9 cellular contexts compared by ENCODE assay signal in genomic region chr17:82414548-82415281, GRCh38. TPM values are rescaled to one million over a fixed set of nuclear protein-coding genes. Genes with fewer than 3 reads are reported as not detected.
DNase-seq lines count a peak whose midpoint lies in the region; ATAC-seq and TF ChIP-seq lines count a peak whose summit lies in the region.
"Had no signal": no experiment of that assay in that cellular context is flagged by ENCODE, and none has a peak within 500 bp of the region (broad histone marks: within the 10 kb centered on the region; RNA-seq: fewer than 3 reads in every experiment).

No MANE protein-coding gene starts in this region.

- H3K27me3 ChIP-seq in colonic mucosa (no peaks in the 10 kb centered on the region), liver (ENCODE audit: control insufficient read depth in 4 of 4, insufficient read depth in 4 of 4, low read length in 3 of 4) (no peaks in the 10 kb centered on the region)

- peak; percentile 78 to 82 for TF ChIP-seq RAD21 in liver (IDR thresholded peaks at IDR 0.05)

- H3K36me3 ChIP-seq in colonic mucosa (no peaks in the 10 kb centered on the region), liver (ENCODE audit: control insufficient read depth in 4 of 4, insufficient read depth in 3 of 4, low read depth in 1 of 4, low read length in 3 of 4) (no peaks in the 10 kb centered on the region)

- 30% methylated on average over 38 of the region's 38 CpGs for WGBS in liver

- peak; percentile 70 for TF ChIP-seq CTCF in GM12873 (IDR thresholded peaks at IDR 0.05; ENCODE audit: insufficient read depth, low read depth, low read length, missing control alignments)
- TF ChIP-seq CTCF in colonic mucosa (IDR thresholded peaks at IDR 0.05) = peak; percentile 69
- TF ChIP-seq CTCF in liver (IDR thresholded peaks at IDR 0.05; ENCODE audit: low read depth, low read length, missing input control) = peak; percentile 42

- ATAC-seq in GM18861 (IDR thresholded peaks at IDR 0.05; ENCODE audit: unreplicated experiment) (no peak), HG03045 (IDR thresholded peaks at IDR 0.05; ENCODE audit: unreplicated experiment) (no peak)

- intact Hi-C loops in colonic mucosa (cut with DNase I) = loop anchor here (1.0 kb wide), 1 partner anchor 63 kb away; no protein-coding TSS in a partner anchor

- H3K9me3 ChIP-seq in colonic mucosa (no peaks in the 10 kb centered on the region), liver (ENCODE audit: control insufficient read depth in 4 of 4, low read length in 3 of 4) (no peaks in the 10 kb centered on the region)

- H3K4me3 ChIP-seq in colonic mucosa (no peak overlapping the region), liver (ENCODE audit: low read depth in 1 of 3, low read length in 3 of 3) (no peak overlapping the region)

- DNase-seq in NCI-H2196 treated with DMSO at 0.1 percent for 48 hours (lab: John Stamatoyannopoulos, UW; ENCODE audit: unreplicated experiment) (peak; percentile 51), colonic mucosa (peak; percentile 69)
- DNase-seq in activated CD4-positive, alpha-beta T cell treated with anti-CD3 and anti-CD28 coated beads, Interleukin-2, amount 50 U/mL, for 24 hours (ENCODE audit: low read depth in 1 of 2, low spot score in 1 of 2) = peak; percentile 49 to 69
- peak; percentile 48 to 77 (median 54) for DNase-seq in stimulated activated CD4-positive, alpha-beta T cell treated with anti-CD3 and anti-CD28 coated beads, TNF-alpha, amount 100 ng/mL, for 48 hours (ENCODE audit: low read depth in 3 of 3)

- H3K4me1 ChIP-seq in colonic mucosa (no peaks in the 10 kb centered on the region), liver (ENCODE audit: control insufficient read depth in 4 of 4, insufficient read depth in 4 of 4, low read length in 3 of 4) (peaks cover 2 to 35% (median 27%) of the 10 kb centered on the region in 4 donors)

- H3K27ac ChIP-seq in colonic mucosa (no peak overlapping the region), liver (ENCODE audit: low read depth in 1 of 2, low read length in 2 of 2) (no peak overlapping the region)

- H3K9ac ChIP-seq in colonic mucosa (ENCODE audit: low read depth in 2 of 2, low read length in 2 of 2) = no peak overlapping the region
- H3K9ac ChIP-seq in liver (ENCODE audit: low read depth in 1 of 2, low read length in 2 of 2) = no peak overlapping the region

TF ChIP-seq in liver, 16 proteins besides CTCF, POLR2A, EP300 and RAD21:
- TF ChIP-seq RXRA (IDR thresholded peaks at IDR 0.05) (peak in 1 of 2 donors; percentile 13), ZBTB33 (IDR thresholded peaks at IDR 0.05) (no peak), REST (IDR thresholded peaks at IDR 0.05) (peak; percentile 100), EGR1 (IDR thresholded peaks at IDR 0.05; ENCODE audit: low read depth in 2 of 2) (no peak)

RNA-seq across cellular contexts. Expression of gene HEXD, which starts 3.4 kb away (rescaled TPM):
- total RNA-seq in colonic mucosa (10 to 100 TPM; 26.3 to 31.4 TPM), liver (10 to 100 TPM in 1 of 2 donors, 1 to 10 TPM in 1; 9.7 to 19.9 TPM)
- 10 to 100 TPM in 1 of 2 donors, 1 to 10 TPM in 1; 5.6 to 14.7 TPM for polyA plus RNA-seq in liver

RNA-seq across cellular contexts. Expression of gene OGFOD3, which starts 3.7 kb away (rescaled TPM):
- total RNA-seq in colonic mucosa = 10 to 100 TPM; 23.3 to 40.8 TPM
- 10 to 100 TPM; 16.1 to 23.2 TPM for total RNA-seq in liver
- polyA plus RNA-seq in liver = 10 to 100 TPM; 15.0 to 20.9 TPM

RNA-seq across cellular contexts. Expression of gene CYBC1, which starts 35.8 kb away (rescaled TPM):
- total RNA-seq in colonic mucosa (10 to 100 TPM; 58.4 to 79.0 TPM), liver (10 to 100 TPM; 25.9 to 44.0 TPM)
- 10 to 100 TPM; 23.2 to 45.6 TPM for polyA plus RNA-seq in liver

RNA-seq across cellular contexts. Expression of gene UTS2R, which starts 43.1 kb away (rescaled TPM):
- total RNA-seq in colonic mucosa = not detected
- total RNA-seq in liver = not detected
- not detected for polyA plus RNA-seq in liver
- polyA plus RNA-seq: esophagus had no signal

RNA-seq across cellular contexts. Expression of gene NARF, which starts 43.8 kb away (rescaled TPM):
- total RNA-seq in colonic mucosa (10 to 100 TPM; 68.7 to 75.5 TPM), liver (10 to 100 TPM; 24.8 to 87.5 TPM)
- polyA plus RNA-seq in liver = 10 to 100 TPM; 19.8 to 27.6 TPM
